In genomic region chr17:68697850-68698313, GRCh38 we compare ENCODE assay signal across 11 cellular contexts.
DNase-seq lines count a peak whose midpoint lies in the region; ATAC-seq and TF ChIP-seq lines count a peak whose summit lies in the region.
"Had no signal": no experiment of that assay in that cellular context is flagged by ENCODE, and none has a peak within 500 bp of the region (broad histone marks: within the 10 kb centered on the region; RNA-seq: fewer than 3 reads in every experiment).

No MANE protein-coding gene starts in this region.

- no peak overlapping the region for H3K9ac ChIP-seq in fibroblast of lung (ENCODE audit: insufficient read depth, low read length)

- no peaks in the 10 kb centered on the region for H4K20me1 ChIP-seq in fibroblast of lung (ENCODE audit: control insufficient read depth, extremely low read depth, insufficient read depth, low read length)

- intact Hi-C loops in sigmoid colon (cut with DNase I), result no loop called here

- H3K27me3 ChIP-seq in fibroblast of lung (ENCODE audit: control insufficient read depth, insufficient read depth, low read length) (no peaks in the 10 kb centered on the region), sigmoid colon (no peaks in the 10 kb centered on the region)
- H3K27me3 ChIP-seq: cardiac muscle cell had no signal

- no peaks in the 10 kb centered on the region for H3K79me2 ChIP-seq in fibroblast of lung (ENCODE audit: control insufficient read depth, insufficient read depth, low read length)

- no peak for TF ChIP-seq POLR2A in sigmoid colon (IDR thresholded peaks at IDR 0.05)

- H3K27ac ChIP-seq in fibroblast of lung (ENCODE audit: insufficient read depth, low read length), result no peak overlapping the region
- H3K27ac ChIP-seq in sigmoid colon, result peak overlapping the region in 2 of 4 donors; percentile 19 to 42
- H3K27ac ChIP-seq: cardiac muscle cell had no signal

- H3K4me2 ChIP-seq in fibroblast of lung (ENCODE audit: extremely low read depth, insufficient read depth, low read length), result no peak overlapping the region

- ATAC-seq in GM21423 (IDR thresholded peaks at IDR 0.05; ENCODE audit: unreplicated experiment), result no peak
- ATAC-seq: naive thymus-derived CD8-positive, alpha-beta T cell had no signal

- H3K4me1 ChIP-seq in fibroblast of lung (ENCODE audit: control insufficient read depth, extremely low read depth, insufficient read depth, low read length), result no peaks in the 10 kb centered on the region
- no peaks in the 10 kb centered on the region for H3K4me1 ChIP-seq in sigmoid colon

- H2AFZ ChIP-seq in fibroblast of lung (ENCODE audit: low read length), result no peak overlapping the region

- no peaks in the 10 kb centered on the region for H3K9me3 ChIP-seq in fibroblast of lung (ENCODE audit: control insufficient read depth, insufficient read depth, low read depth, low read length)
- no peaks in the 10 kb centered on the region for H3K9me3 ChIP-seq in sigmoid colon

- H3K4me3 ChIP-seq in HFF-Myc (replicated peaks; ENCODE audit: low read depth, low read length), result no peak overlapping the region
- H3K4me3 ChIP-seq in fibroblast of lung (replicated peaks in 1 of 4; ENCODE audit: control extremely low read depth in 1 of 4, insufficient read depth in 1 of 4, low read depth in 3 of 4, low read length in 4 of 4), result no peak overlapping the region
- no peak overlapping the region for H3K4me3 ChIP-seq in sigmoid colon
- H3K4me3 ChIP-seq: cardiac muscle cell had no signal

- no peak for TF ChIP-seq EP300 in sigmoid colon (IDR thresholded peaks at IDR 0.05)

- DNase-seq in HFF-Myc (ENCODE audit: extremely low read depth, low read depth) (peak; percentile 57), OCI-M1 (lab: John Stamatoyannopoulos, UW) (peak; percentile 29), fibroblast of lung (ENCODE audit: low read depth in 2 of 2) (peak; percentile 13 to 89), sigmoid colon (peak; percentile 73), NCI-H2081 treated with DMSO at 0.1 percent for 48 hours (lab: John Stamatoyannopoulos, UW) (no peak), NCI-H1048 (lab: John Stamatoyannopoulos, UW) (no peak)
- DNase-seq: naive thymus-derived CD8-positive, alpha-beta T cell; NCI-H345; T-helper 2 cell had no signal

- TF ChIP-seq CTCF in HFF-Myc (IDR thresholded peaks at IDR 0.05; ENCODE audit: low read depth, low read length, missing control alignments) (no peak), fibroblast of lung (conservative IDR thresholded peaks at IDR 0.05 in 1 of 2, IDR thresholded peaks at IDR 0.05 in 1 of 2; ENCODE audit: low read depth in 1 of 2, low read length in 2 of 2) (no peak), sigmoid colon (IDR thresholded peaks at IDR 0.05) (no peak)

- H3K36me3 ChIP-seq in fibroblast of lung (ENCODE audit: control insufficient read depth, insufficient read depth, low read length), result no peaks in the 10 kb centered on the region
- no peaks in the 10 kb centered on the region for H3K36me3 ChIP-seq in sigmoid colon
- H3K36me3 ChIP-seq: cardiac muscle cell had no signal

Comparison
In these comparisons a context has a peak if more than half of its experiments do, and no peak if none do; other contexts are left out.
1. DNase-seq: peak in HFF-Myc (single experiment), OCI-M1 (single experiment), fibroblast of lung (2 of 2) and sigmoid colon (single experiment); none in NCI-H2081 treated with DMSO at 0.1 percent for 48 hours (single experiment) and NCI-H1048 (single experiment).